ENCODE assay signal across 20 cellular contexts in genomic region chr5:137096149-137097103, GRCh38.
A peak's percentile ranks its signal among the peaks of the same experiment; 100 is the strongest.
DNase-seq lines count a peak whose midpoint lies in the region; ATAC-seq and TF ChIP-seq lines count a peak whose summit lies in the region.
"Had no signal": no experiment of that assay in that cellular context is flagged by ENCODE, and none has a peak within 500 bp of the region (broad histone marks: within the 10 kb centered on the region; RNA-seq: fewer than 3 reads in every experiment).

No MANE protein-coding gene starts in this region.

- TF ChIP-seq CTCF in MCF 10A (IDR thresholded peaks at IDR 0.05; ENCODE audit: unreplicated experiment) (no peak), breast epithelium (IDR thresholded peaks at IDR 0.05) (no peak), RWPE2 (IDR thresholded peaks at IDR 0.05; ENCODE audit: poor library complexity, severe bottlenecking) (no peak), fibroblast of the aortic adventitia (IDR thresholded peaks at IDR 0.05; ENCODE audit: insufficient read depth, low read length) (no peak), endothelial cell (IDR thresholded peaks at IDR 0.05; ENCODE audit: unreplicated experiment) (no peak)

- H3K27ac ChIP-seq in breast epithelium, result no peak overlapping the region
- H3K27ac ChIP-seq in RWPE2 (ENCODE audit: poor library complexity, severe bottlenecking), result no peak overlapping the region
- H3K27ac ChIP-seq: cardiac muscle cell, upper lobe of right lung had no signal

- H3K9me3 Mint-ChIP-seq in MCF 10A (ENCODE audit: unreplicated experiment) (no peaks in the 10 kb centered on the region), endothelial cell (ENCODE audit: unreplicated experiment) (no peaks in the 10 kb centered on the region)
- H3K9me3 Mint-ChIP-seq: activated CD8-positive, alpha-beta T cell treated with anti-CD3 and anti-CD28 coated beads for 36 hours; neural crest cell had no signal

- ATAC-seq in RWPE2 (ENCODE audit: low read depth), result peak; percentile 90
- ATAC-seq: activated CD4-positive, CD25-positive, alpha-beta regulatory T cell treated with anti-CD3 and anti-CD28 coated beads, Interleukin-2, amount 50 U/mL, for 24 hours; activated CD8-positive, alpha-beta T cell treated with anti-CD3 and anti-CD28 coated beads for 36 hours; HCT116; upper lobe of right lung had no signal

- no peak for TF ChIP-seq POLR2A in breast epithelium (IDR thresholded peaks at IDR 0.05)

- H3K36me3 ChIP-seq in breast epithelium (no peaks in the 10 kb centered on the region), RWPE2 (ENCODE audit: low read depth) (no peaks in the 10 kb centered on the region)
- H3K36me3 ChIP-seq: cardiac muscle cell, upper lobe of right lung had no signal

- no peaks in the 10 kb centered on the region for H3K27me3 Mint-ChIP-seq in MCF 10A (ENCODE audit: insufficient read depth, unreplicated experiment)
- no peaks in the 10 kb centered on the region for H3K27me3 Mint-ChIP-seq in endothelial cell (ENCODE audit: unreplicated experiment)

- DNase-seq in MCF 10A (ENCODE audit: unreplicated experiment) (peak; percentile 47), breast epithelium (ENCODE audit: low spot score in 2 of 2) (no peak), RWPE2 (ENCODE audit: low spot score) (no peak), fibroblast of the aortic adventitia (ENCODE audit: low read depth) (peak; percentile 71), NCI-H748 treated with DMSO at 0.1 percent for 48 hours (lab: John Stamatoyannopoulos, UW) (no peak), SIG-M5 treated with dmso at 0.1 percent for 504 hours (lab: John Stamatoyannopoulos, UW; ENCODE audit: unreplicated experiment) (no peak), NCI-H2029 treated with DMSO at 0.1 percent for 48 hours (lab: John Stamatoyannopoulos, UW) (no peak), endothelial cell (ENCODE audit: low spot score) (no peak)
- DNase-seq: activated CD8-positive, alpha-beta T cell treated with anti-CD3 and anti-CD28 coated beads for 36 hours; foreskin melanocyte; hypothalamus; NCI-H2107; NCI-H524 treated with DMSO at 0.1 percent for 48 hours; upper lobe of right lung had no signal

- intact Hi-C loops in MCF 10A (cut with micrococcal nuclease) (no loop called here), breast epithelium (cut with DNase I; ENCODE audit: low total_unique reads) (no loop called here)

- H3K9me3 ChIP-seq in breast epithelium (no peaks in the 10 kb centered on the region), RWPE2 (ENCODE audit: severe bottlenecking) (no peaks in the 10 kb centered on the region)
- H3K9me3 ChIP-seq: upper lobe of right lung had no signal

- H3K36me3 Mint-ChIP-seq in MCF 10A (ENCODE audit: insufficient read depth, unreplicated experiment) (no peaks in the 10 kb centered on the region), endothelial cell (ENCODE audit: low read depth, unreplicated experiment) (no peaks in the 10 kb centered on the region)

- POLR2A ChIA-PET in MCF 10A (lab: Yijun Ruan, JAX), result interaction anchor here (1.1 kb wide), 1 partner anchor 49 kb away, joined by 3 read pairs; no protein-coding TSS in a partner anchor

- H3K27me3 ChIP-seq in breast epithelium (no peaks in the 10 kb centered on the region), RWPE2 (ENCODE audit: insufficient read depth, poor library complexity, severe bottlenecking) (no peaks in the 10 kb centered on the region)
- H3K27me3 ChIP-seq: cardiac muscle cell, upper lobe of right lung had no signal

- no TSS peak for BruUV-seq in MCF 10A (replicated peaks; lab: Mats Ljungman, UMichigan)

- H3K4me1 Mint-ChIP-seq in MCF 10A (ENCODE audit: insufficient read depth, unreplicated experiment), result peaks cover 18% of the 10 kb centered on the region
- no peaks in the 10 kb centered on the region for H3K4me1 Mint-ChIP-seq in endothelial cell (ENCODE audit: unreplicated experiment)

- CTCF ChIA-PET in MCF 10A (lab: Yijun Ruan, JAX), result no interaction called here

- H3K4me3 ChIP-seq in breast epithelium (no peak overlapping the region), RWPE2 (ENCODE audit: severe bottlenecking) (no peak overlapping the region), fibroblast of the aortic adventitia (ENCODE audit: low read depth, low read length) (no peak overlapping the region)
- H3K4me3 ChIP-seq: cardiac muscle cell, lung, upper lobe of right lung had no signal

- H3K27ac Mint-ChIP-seq in MCF 10A (ENCODE audit: low read depth, unreplicated experiment), result no peak overlapping the region
- H3K27ac Mint-ChIP-seq in endothelial cell (ENCODE audit: unreplicated experiment), result no peak overlapping the region
- H3K27ac Mint-ChIP-seq: activated CD8-positive, alpha-beta T cell treated with anti-CD3 and anti-CD28 coated beads for 36 hours; progenitor cell of endocrine pancreas had no signal

- H3K4me3 Mint-ChIP-seq in MCF 10A (ENCODE audit: unreplicated experiment), result no peak overlapping the region
- H3K4me3 Mint-ChIP-seq in endothelial cell (ENCODE audit: unreplicated experiment), result no peak overlapping the region
- H3K4me3 Mint-ChIP-seq: activated CD8-positive, alpha-beta T cell treated with anti-CD3 and anti-CD28 coated beads for 36 hours; neural crest cell had no signal

- H3K4me1 ChIP-seq in breast epithelium (no peaks in the 10 kb centered on the region), RWPE2 (ENCODE audit: insufficient read depth, poor library complexity, severe bottlenecking) (no peaks in the 10 kb centered on the region)
- H3K4me1 ChIP-seq: upper lobe of right lung had no signal

Comparison
In these comparisons a context has a peak if more than half of its experiments do, and no peak if none do; other contexts are left out.
1. DNase-seq: peak in MCF 10A (single experiment) and fibroblast of the aortic adventitia (single experiment); none in breast epithelium (0 of 2), RWPE2 (single experiment), NCI-H748 treated with DMSO at 0.1 percent for 48 hours (single experiment), SIG-M5 treated with dmso at 0.1 percent for 504 hours (single experiment), NCI-H2029 treated with DMSO at 0.1 percent for 48 hours (single experiment) and endothelial cell (single experiment).